15 cellular contexts compared by ENCODE assay signal in genomic region chr6:37177083-37177949, GRCh38. TPM values are rescaled to one million over a fixed set of nuclear protein-coding genes. Genes with fewer than 3 reads are reported as not detected.
DNase-seq lines count a peak whose midpoint lies in the region; FAIRE-seq and TF ChIP-seq lines count a peak whose summit lies in the region.
"Had no signal": no experiment of that assay in that cellular context is flagged by ENCODE, and none has a peak within 500 bp of the region (broad histone marks: within the 10 kb centered on the region; RNA-seq: fewer than 3 reads in every experiment).

No MANE protein-coding gene starts in this region.

- peaks cover 34% of the 10 kb centered on the region for H4K20me1 ChIP-seq in SU-DHL-6 (ENCODE audit: low read depth, low read length)

- peaks cover 25% of the 10 kb centered on the region for H3K79me2 ChIP-seq in SU-DHL-6 (ENCODE audit: insufficient read depth, low read length)

- no peak for FAIRE-seq in GM12891 (lab: Jason Lieb, UNC)
- FAIRE-seq: colon had no signal

- no peaks in the 10 kb centered on the region for H3K9me2 ChIP-seq in SU-DHL-6 (replicated peaks; ENCODE audit: insufficient read depth, low read length)

- H2AFZ ChIP-seq in SU-DHL-6 (ENCODE audit: low read depth, low read length, severe bottlenecking) = no peak overlapping the region

- DNase-seq in AML-193 (lab: John Stamatoyannopoulos, UW) = peak; percentile 95 to 97
- no peak for DNase-seq in GM12891 (ENCODE audit: insufficient read length, low spot score)
- DNase-seq in fibroblast of villous mesenchyme (ENCODE audit: low read depth) = peak; percentile 63
- DNase-seq in AG08396 (ENCODE audit: low spot score) = no peak
- no peak for DNase-seq in SHP77 treated with DMSO at 0.1 percent for 48 hours (lab: John Stamatoyannopoulos, UW)
- no peak for DNase-seq in AG08395 (ENCODE audit: low spot score)
- DNase-seq in stimulated activated CD4-positive, alpha-beta T cell treated with anti-CD3 and anti-CD28 coated beads, Interleukin-1b, Interleukin-23, amount 100 ng/mL, for 48 hours = no peak
- DNase-seq: activated T-cell treated with anti-CD3 and anti-CD28 coated beads for 4 hours, Caco-2, heart right ventricle, NCI-H1694 treated with DMSO at 0.1 percent for 48 hours, RPMI8226 had no signal

- peak; percentile 11 for TF ChIP-seq CTCF in SU-DHL-6 (IDR thresholded peaks at IDR 0.05; ENCODE audit: insufficient read depth, low read length, poor library complexity, severe bottlenecking)
- TF ChIP-seq CTCF in fibroblast of villous mesenchyme (IDR thresholded peaks at IDR 0.05; ENCODE audit: insufficient read depth, low read depth, low read length) = no peak

- no peak overlapping the region for H3K27ac ChIP-seq in SU-DHL-6 (ENCODE audit: low read depth, low read length)
- H3K27ac ChIP-seq: suprapubic skin had no signal

- H3K27me3 ChIP-seq in SU-DHL-6 (ENCODE audit: low read length) = no peaks in the 10 kb centered on the region
- H3K27me3 ChIP-seq: heart right ventricle, suprapubic skin had no signal

- TF ChIP-seq POLR2A in GM12891 (IDR thresholded peaks at IDR 0.05; ENCODE audit: low read depth, low read length) = no peak

- H3K9ac ChIP-seq in SU-DHL-6 (ENCODE audit: low read length) = no peak overlapping the region

- no peaks in the 10 kb centered on the region for H3K9me3 ChIP-seq in SU-DHL-6 (ENCODE audit: insufficient read depth, low read length)
- H3K9me3 ChIP-seq: Caco-2, heart right ventricle, suprapubic skin had no signal

- H3K4me3 ChIP-seq in SU-DHL-6 (ENCODE audit: insufficient read depth, low read length, poor library complexity, severe bottlenecking) (no peak overlapping the region), fibroblast of villous mesenchyme (ENCODE audit: low read depth, low read length) (no peak overlapping the region)
- H3K4me3 ChIP-seq: heart right ventricle, suprapubic skin had no signal

- no peak overlapping the region for H3K4me2 ChIP-seq in SU-DHL-6 (ENCODE audit: low read depth, low read length, poor library complexity, severe bottlenecking)

- H3K36me3 ChIP-seq in SU-DHL-6 (ENCODE audit: low read length) = peaks cover 34% of the 10 kb centered on the region

- H3F3A ChIP-seq in SU-DHL-6 (ENCODE audit: insufficient read depth) = peaks cover 56% of the 10 kb centered on the region

TF ChIP-seq in GM12891, 5 proteins besides CTCF, POLR2A, EP300 and RAD21:
- TF ChIP-seq PAX5 (IDR thresholded peaks at IDR 0.05; ENCODE audit: insufficient read depth, low read length, severe bottlenecking) = no peak
- 0 out of 2 replicates have a peak, but pooled peaks have one; percentile 21 for TF ChIP-seq SPI1 (IDR thresholded peaks at IDR 0.05; ENCODE audit: low read depth, low read length)

RNA-seq across cellular contexts. Expression of gene PIM1, which starts 7.4 kb away (rescaled TPM):
- polyA plus RNA-seq in GM12891 (2012; ENCODE audit: low read depth, missing spikeins) = 8.5 TPM
- 22.9 and 28.0 TPM in 2 replicates for total RNA-seq in fibroblast of villous mesenchyme

Comparison
In these comparisons a context has a peak if more than half of its experiments do, and no peak if none do; other contexts are left out.
1. DNase-seq: peak in AML-193 (2 of 2) and fibroblast of villous mesenchyme (single experiment); none in GM12891 (single experiment), AG08396 (single experiment), SHP77 treated with DMSO at 0.1 percent for 48 hours (single experiment), AG08395 (single experiment) and stimulated activated CD4-positive, alpha-beta T cell treated with anti-CD3 and anti-CD28 coated beads, Interleukin-1b, Interleukin-23, amount 100 ng/mL, for 48 hours (single experiment).